Comparison of ENCODE assay signal across 21 cellular contexts in the genomic region with DNA sequence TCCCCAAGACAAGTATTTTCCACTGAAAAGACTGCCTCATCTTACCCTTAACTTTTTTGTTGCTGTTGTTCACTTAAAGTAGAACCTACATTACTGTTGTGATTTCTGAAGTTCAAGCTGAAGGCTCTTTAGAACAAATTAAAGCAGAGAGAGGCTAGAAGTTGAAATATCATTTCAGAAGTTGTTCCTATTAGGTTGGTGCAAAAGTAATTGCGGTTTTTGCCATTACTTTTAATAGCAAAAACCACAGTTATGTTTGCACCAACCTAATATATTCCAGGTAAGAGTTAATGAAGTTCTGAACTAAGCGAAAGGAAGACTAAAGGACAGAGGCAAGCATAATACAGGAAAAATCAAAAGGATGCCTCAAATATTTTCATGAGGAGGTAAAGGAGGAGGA.
DNase-seq lines count a peak whose midpoint lies in the region; ATAC-seq and TF ChIP-seq lines count a peak whose summit lies in the region.
"Had no signal": no experiment of that assay in that cellular context is flagged by ENCODE, and none has a peak within 500 bp of the region (broad histone marks: within the 10 kb centered on the region; RNA-seq: fewer than 3 reads in every experiment).

No MANE protein-coding gene starts in this region.

- H2BK12ac ChIP-seq in H9 (ENCODE audit: insufficient read length, low read depth, low read length): no peak overlapping the region

- H3K27me3 ChIP-seq in H9 (ENCODE audit: insufficient read depth, low read length) (no peaks in the 10 kb centered on the region), psoas muscle (ENCODE audit: insufficient read depth in 3 of 3, low read length in 2 of 3) (no peaks in the 10 kb centered on the region)
- H3K27me3 ChIP-seq in CD4-positive, alpha-beta memory T cell (ENCODE audit: insufficient read depth, low read length): no peaks in the 10 kb centered on the region
- H3K27me3 ChIP-seq: BLaER1 treated with 17β-estradiol and CSF1 and Interleukin-3, amounts not matched to agents 10 nM and 100 nM had no signal

- H3K23ac ChIP-seq in H9 (ENCODE audit: insufficient read length, low read depth, low read length): no peak overlapping the region

- H2BK120ac ChIP-seq in H9 (ENCODE audit: low read depth, low read length, poor library complexity, severe bottlenecking): no peak overlapping the region

- H3K4me2 ChIP-seq in H9 (ENCODE audit: insufficient read depth, insufficient read length, low read length): no peak overlapping the region
- H3K4me2 ChIP-seq: PC-9, SK-N-SH had no signal

- intact Hi-C loops in psoas muscle (cut with DNase I): no loop called here
- intact Hi-C loops in CD4-positive, alpha-beta memory T cell (cut with micrococcal nuclease): no loop called here

- H3K14ac ChIP-seq in H9 (ENCODE audit: insufficient read depth, low read length): no peak overlapping the region

- H3K9me3 Mint-ChIP-seq in H9: peaks cover 2 to 7% of the 10 kb centered on the region in 2 experiments; a peak in 1 of 5 replicates
- H3K9me3 Mint-ChIP-seq in CD4-positive, alpha-beta memory T cell: peaks cover 0 to 8% (median 4%) of the 10 kb centered on the region in 8 donors
- H3K9me3 Mint-ChIP-seq: CD8-positive, alpha-beta T cell had no signal

- no peaks in the 10 kb centered on the region for H3K27me3 Mint-ChIP-seq in H9 (ENCODE audit: low read depth)
- H3K27me3 Mint-ChIP-seq in CD4-positive, alpha-beta memory T cell: no peaks in the 10 kb centered on the region

- peaks cover 46 to 52% of the 10 kb centered on the region in 2 experiments for H3K4me1 Mint-ChIP-seq in H9
- H3K4me1 Mint-ChIP-seq in CD4-positive, alpha-beta memory T cell: no peaks in the 10 kb centered on the region

- no peak overlapping the region for H2AFZ ChIP-seq in H9 (ENCODE audit: low read length)
- H2AFZ ChIP-seq: GM23248, PC-9 had no signal

- CTCF ChIA-PET in CD4-positive, alpha-beta memory T cell (lab: Charles Lee; ENCODE audit: partially characterized antibody): no interaction called here

- H4K91ac ChIP-seq in H9 (ENCODE audit: insufficient read length, low read depth, low read length): no peak overlapping the region

- H3K4me3 Mint-ChIP-seq in H9: no peak overlapping the region
- H3K4me3 Mint-ChIP-seq in CD4-positive, alpha-beta memory T cell: no peak overlapping the region
- H3K4me3 Mint-ChIP-seq: CD8-positive, alpha-beta T cell had no signal

- no peak overlapping the region for H3K56ac ChIP-seq in H9 (ENCODE audit: insufficient read length, low read depth, low read length)

- ATAC-seq in psoas muscle (no peak), HG03354 (IDR thresholded peaks at IDR 0.05; ENCODE audit: poor library complexity, severe bottlenecking, unreplicated experiment) (no peak)
- ATAC-seq: CD8-positive, alpha-beta T cell had no signal

- H3K27ac ChIP-seq in H9 (ENCODE audit: insufficient read length, low read depth, low read length) (no peak overlapping the region), VCaP (peak overlapping the region; percentile 80), cingulate gyrus (ENCODE audit: low read depth, low read length) (peak overlapping the region; percentile 80), psoas muscle (peak overlapping the region; percentile 25)
- no peak overlapping the region for H3K27ac ChIP-seq in CD4-positive, alpha-beta memory T cell (ENCODE audit: low read depth, low read length)
- H3K27ac ChIP-seq: GM23248, PC-9, RWPE1 had no signal

- H3T11ph ChIP-seq in H9 (ENCODE audit: low read length): no peak overlapping the region

- no peak for TF ChIP-seq CTCF in H9 (conservative IDR thresholded peaks at IDR 0.05)
- no peak for TF ChIP-seq CTCF in VCaP (conservative IDR thresholded peaks at IDR 0.05)
- TF ChIP-seq CTCF in psoas muscle (IDR thresholded peaks at IDR 0.05): no peak

- H3K18ac ChIP-seq in H9 (ENCODE audit: insufficient read length, low read depth, low read length): no peak overlapping the region

- H3K9me3 ChIP-seq in H9 (ENCODE audit: control insufficient read depth, low read depth, low read length): no peaks in the 10 kb centered on the region
- no peaks in the 10 kb centered on the region for H3K9me3 ChIP-seq in psoas muscle
- H3K9me3 ChIP-seq in CD4-positive, alpha-beta memory T cell (ENCODE audit: control insufficient read depth in 1 of 2, low read length in 2 of 2): no peaks in the 10 kb centered on the region

- H3K23me2 ChIP-seq in H9 (ENCODE audit: insufficient read length, low read depth, low read length, poor library complexity, severe bottlenecking): no peaks in the 10 kb centered on the region

- DNase-seq in H9 (no peak), psoas muscle (no peak), NCI-H2171 (lab: John Stamatoyannopoulos, UW) (no peak), HuH-7.5 (ENCODE audit: low spot score) (no peak)
- DNase-seq in CD4-positive, alpha-beta memory T cell: no peak
- DNase-seq: ACHN; CD8-positive, alpha-beta T cell; GM23248; IMR-90; NCI-H1048; NCI-H1417 treated with DMSO at 0.1 percent for 48 hours; NCI-H187; NCI-H2107; PC-9; SHP77 treated with DMSO at 0.1 percent for 48 hours; SK-N-SH had no signal

- H3K36me3 ChIP-seq in psoas muscle (ENCODE audit: insufficient read depth in 1 of 2, low read depth in 1 of 2): no peaks in the 10 kb centered on the region
- H3K36me3 ChIP-seq in CD4-positive, alpha-beta memory T cell (ENCODE audit: insufficient read depth, low read length): no peaks in the 10 kb centered on the region

- H3K79me2 ChIP-seq in H9 (ENCODE audit: insufficient read depth, low read length): no peaks in the 10 kb centered on the region

- H2AK5ac ChIP-seq in H9 (ENCODE audit: insufficient read length, low read length): no peak overlapping the region

- H3K4me1 ChIP-seq in H9 (ENCODE audit: insufficient read depth, low read length): peaks cover 4% of the 10 kb centered on the region; the same call in 1 of the 2 replicates
- peaks cover 45% of the 10 kb centered on the region for H3K4me1 ChIP-seq in psoas muscle
- H3K4me1 ChIP-seq in CD4-positive, alpha-beta memory T cell (ENCODE audit: insufficient read depth, low read length): no peaks in the 10 kb centered on the region

- no peak overlapping the region for H3K4ac ChIP-seq in H9 (ENCODE audit: low read depth, low read length)

- no peak overlapping the region for H3K9ac ChIP-seq in H9 (ENCODE audit: extremely low read depth, insufficient read length, low read length)
- H3K9ac ChIP-seq: BLaER1 treated with 17β-estradiol and CSF1 and Interleukin-3, amounts not matched to agents 10 nM and 100 nM; GM23248; SK-N-SH had no signal

- no peaks in the 10 kb centered on the region for H3K79me1 ChIP-seq in H9 (ENCODE audit: insufficient read depth, low read depth, low read length, poor library complexity, severe bottlenecking)

- peak overlapping the region in 2 of 3 experiments; percentile 73 to 96; a peak in 5 of 7 replicates for H3K27ac Mint-ChIP-seq in H9
- no peak overlapping the region for H3K27ac Mint-ChIP-seq in CD4-positive, alpha-beta memory T cell
- H3K27ac Mint-ChIP-seq: CD8-positive, alpha-beta T cell had no signal

- H2BK5ac ChIP-seq in H9 (ENCODE audit: insufficient read length, low read length): no peak overlapping the region

- no peak overlapping the region for H4K5ac ChIP-seq in H9 (ENCODE audit: insufficient read length, low read depth, low read length)

- no CpG with 5 or more reads among the region's 2 CpGs for WGBS in H9 (ENCODE audit: extremely low coverage, insufficient read length, low lambda C conversion rate)
- WGBS in psoas muscle, 3 donors: 65 to 85% (median 70%) methylated on average over 2 of the region's 2 CpGs

- H4K20me1 ChIP-seq in H9 (ENCODE audit: control insufficient read depth, insufficient read depth, insufficient read length): no peaks in the 10 kb centered on the region
- H4K20me1 ChIP-seq: BLaER1 treated with 17β-estradiol and CSF1 and Interleukin-3, amounts not matched to agents 10 nM and 100 nM had no signal

- no peak overlapping the region for H4K8ac ChIP-seq in H9 (replicated peaks; ENCODE audit: insufficient read length, low read depth, low read length)

- H2BK20ac ChIP-seq in H9 (ENCODE audit: low read depth, low read length, poor library complexity, severe bottlenecking): no peak overlapping the region

- no peak overlapping the region for H3K4me3 ChIP-seq in psoas muscle
- no peak overlapping the region for H3K4me3 ChIP-seq in CD4-positive, alpha-beta memory T cell (ENCODE audit: low read length in 2 of 2)
- H3K4me3 ChIP-seq: BLaER1 treated with 17β-estradiol and CSF1 and Interleukin-3, amounts not matched to agents 10 nM and 100 nM; GM23248; PC-9 had no signal

- peaks cover 4 to 17% (median 5%) of the 10 kb centered on the region in 3 experiments; a peak in 5 of 7 replicates for H3K36me3 Mint-ChIP-seq in H9 (ENCODE audit: insufficient read depth in 1 of 3, low read depth in 3 of 3)
- no peaks in the 10 kb centered on the region for H3K36me3 Mint-ChIP-seq in CD4-positive, alpha-beta memory T cell
- H3K36me3 Mint-ChIP-seq: CD8-positive, alpha-beta T cell had no signal

- H2BK15ac ChIP-seq in H9 (ENCODE audit: low read depth, low read length): no peak overlapping the region

- POLR2A ChIA-PET in CD4-positive, alpha-beta memory T cell (lab: Charles Lee; ENCODE audit: partially characterized antibody): no interaction called here

Comparison
In these comparisons a context has a peak if more than half of its experiments do, and no peak if none do; other contexts are left out.
1. H3K27ac ChIP-seq: peak in VCaP (single experiment), cingulate gyrus (single experiment) and psoas muscle (single experiment); none in H9 (single experiment) and CD4-positive, alpha-beta memory T cell (single experiment).
2. H3K27ac Mint-ChIP-seq: peak in H9 (2 of 3); none in CD4-positive, alpha-beta memory T cell (0 of 7).